10 cellular contexts compared by ENCODE assay signal in genomic region chr1:172449012-172449584, GRCh38. TPM values are rescaled to one million over a fixed set of nuclear protein-coding genes. Genes with fewer than 3 reads are reported as not detected.
DNase-seq lines count a peak whose midpoint lies in the region; ATAC-seq and TF ChIP-seq lines count a peak whose summit lies in the region.
"Had no signal": no experiment of that assay in that cellular context is flagged by ENCODE, and none has a peak within 500 bp of the region (broad histone marks: within the 10 kb centered on the region; RNA-seq: fewer than 3 reads in every experiment).

No MANE protein-coding gene starts in this region.

- H3K4me2 ChIP-seq in DND-41 (ENCODE audit: insufficient read depth, low read length), result no peak overlapping the region

- H3K9me3 ChIP-seq in DND-41 (ENCODE audit: insufficient read depth, low read length, severe bottlenecking), result no peaks in the 10 kb centered on the region
- H3K9me3 ChIP-seq in Peyer's patch, result no peaks in the 10 kb centered on the region
- H3K9me3 ChIP-seq: stomach had no signal

- H3K9ac ChIP-seq in DND-41 (ENCODE audit: low read depth, low read length), result no peak overlapping the region

- TF ChIP-seq CTCF in DND-41 (IDR thresholded peaks at IDR 0.05; ENCODE audit: borderline replicate concordance, extremely low read depth, low read length, poor library complexity, severe bottlenecking) (no peak), Peyer's patch (IDR thresholded peaks at IDR 0.05) (peak in 1 of 6 experiments; percentile 2), foreskin keratinocyte (conservative IDR thresholded peaks at IDR 0.05) (no peak), GM10266 (IDR thresholded peaks at IDR 0.05; ENCODE audit: control insufficient read depth, insufficient read depth, low read depth, missing control alignments) (no peak)

- H2AFZ ChIP-seq in DND-41 (ENCODE audit: low read depth, low read length), result 0 out of 2 replicates have a peak overlapping the region, but pooled peaks have one; percentile 26

- peak in 1 of 2 donors; percentile 69 for TF ChIP-seq POLR2A in Peyer's patch (IDR thresholded peaks at IDR 0.05)

- no peaks in the 10 kb centered on the region for H3K36me3 ChIP-seq in DND-41 (ENCODE audit: insufficient read depth, low read length)
- no peaks in the 10 kb centered on the region for H3K36me3 ChIP-seq in Peyer's patch
- H3K36me3 ChIP-seq: stomach had no signal

- H3K4me3 ChIP-seq in DND-41 (ENCODE audit: low read depth in 1 of 2, low read length in 2 of 2) (no peak overlapping the region), Peyer's patch (peak overlapping the region in 1 of 4 donors; percentile 22)
- H3K4me3 ChIP-seq: stomach had no signal

- ATAC-seq in DND-41 (ENCODE audit: insufficient read depth, low read depth) (no peak), foreskin keratinocyte (peak; percentile 59), GM18870 (IDR thresholded peaks at IDR 0.05; ENCODE audit: unreplicated experiment) (no peak)

- peaks cover 6% of the 10 kb centered on the region; the same call in 1 of the 2 replicates for H3K79me2 ChIP-seq in DND-41 (ENCODE audit: insufficient read depth, low read length)

- DNase-seq in A172 (ENCODE audit: low spot score), result peak; percentile 30
- no peak for DNase-seq in DND-41
- DNase-seq in Peyer's patch, result peak in 2 of 3 donors; percentile 68 to 84
- peak in 1 of 2 donors; percentile 58 for DNase-seq in foreskin keratinocyte
- DNase-seq in HCEC 1CT, result no peak
- DNase-seq in central memory CD4-positive, alpha-beta T cell, result no peak
- no peak for DNase-seq in GM10266 (ENCODE audit: extremely low spot score)

- H3K27ac ChIP-seq in DND-41 (ENCODE audit: low read length) (no peak overlapping the region), Peyer's patch (peak overlapping the region in 3 of 4 donors; percentile 60 to 87 (median 82)), foreskin keratinocyte (no peak overlapping the region)

- H3K4me1 ChIP-seq in DND-41 (ENCODE audit: insufficient read depth, low read length) (peaks cover 20% of the 10 kb centered on the region), Peyer's patch (peaks cover 0 to 26% (median 3%) of the 10 kb centered on the region in 4 donors), foreskin keratinocyte (peaks cover 17% of the 10 kb centered on the region)

- H3K27me3 ChIP-seq in DND-41 (ENCODE audit: insufficient read depth, low read length, poor library complexity) (no peaks in the 10 kb centered on the region), Peyer's patch (no peaks in the 10 kb centered on the region), foreskin keratinocyte (no peaks in the 10 kb centered on the region)
- H3K27me3 ChIP-seq: stomach had no signal

- H4K20me1 ChIP-seq in DND-41 (ENCODE audit: insufficient read depth, low read length), result no peaks in the 10 kb centered on the region

RNA-seq across cellular contexts. Expression of gene PIGC, which starts 5.2 kb away (rescaled TPM):
- 56.0 and 62.8 TPM in 2 replicates for total RNA-seq in A172 (2014; rRNA removed; shearing (Covaris generic))
- total RNA-seq in Peyer's patch, result 10 to 100 TPM; 19.0 to 24.5 (median 20.4) TPM
- 22.8 and 25.1 TPM in 2 replicates for total RNA-seq in foreskin keratinocyte
- 20.1 and 21.7 TPM in 2 replicates for polyA plus RNA-seq in foreskin keratinocyte

RNA-seq across cellular contexts. Expression of gene C1orf105, which starts 28.6 kb away (rescaled TPM):
- total RNA-seq in A172 (2014; rRNA removed; shearing (Covaris generic)), result not detected in 2 replicates
- total RNA-seq in Peyer's patch (not detected), foreskin keratinocyte (not detected in 2 replicates)
- not detected in 2 replicates for polyA plus RNA-seq in foreskin keratinocyte
- total RNA-seq: mononuclear cell, stomach had no signal

Comparison
In these comparisons a context has a peak if more than half of its experiments do, and no peak if none do; other contexts are left out.
1. DNase-seq: peak in A172 (single experiment) and Peyer's patch (2 of 3); none in DND-41 (single experiment), HCEC 1CT (single experiment), central memory CD4-positive, alpha-beta T cell (single experiment) and GM10266 (single experiment).
2. H3K27ac ChIP-seq: peak in Peyer's patch (3 of 4); none in DND-41 (single experiment) and foreskin keratinocyte (single experiment).